11 cellular contexts compared by ENCODE assay signal in the genomic region with DNA sequence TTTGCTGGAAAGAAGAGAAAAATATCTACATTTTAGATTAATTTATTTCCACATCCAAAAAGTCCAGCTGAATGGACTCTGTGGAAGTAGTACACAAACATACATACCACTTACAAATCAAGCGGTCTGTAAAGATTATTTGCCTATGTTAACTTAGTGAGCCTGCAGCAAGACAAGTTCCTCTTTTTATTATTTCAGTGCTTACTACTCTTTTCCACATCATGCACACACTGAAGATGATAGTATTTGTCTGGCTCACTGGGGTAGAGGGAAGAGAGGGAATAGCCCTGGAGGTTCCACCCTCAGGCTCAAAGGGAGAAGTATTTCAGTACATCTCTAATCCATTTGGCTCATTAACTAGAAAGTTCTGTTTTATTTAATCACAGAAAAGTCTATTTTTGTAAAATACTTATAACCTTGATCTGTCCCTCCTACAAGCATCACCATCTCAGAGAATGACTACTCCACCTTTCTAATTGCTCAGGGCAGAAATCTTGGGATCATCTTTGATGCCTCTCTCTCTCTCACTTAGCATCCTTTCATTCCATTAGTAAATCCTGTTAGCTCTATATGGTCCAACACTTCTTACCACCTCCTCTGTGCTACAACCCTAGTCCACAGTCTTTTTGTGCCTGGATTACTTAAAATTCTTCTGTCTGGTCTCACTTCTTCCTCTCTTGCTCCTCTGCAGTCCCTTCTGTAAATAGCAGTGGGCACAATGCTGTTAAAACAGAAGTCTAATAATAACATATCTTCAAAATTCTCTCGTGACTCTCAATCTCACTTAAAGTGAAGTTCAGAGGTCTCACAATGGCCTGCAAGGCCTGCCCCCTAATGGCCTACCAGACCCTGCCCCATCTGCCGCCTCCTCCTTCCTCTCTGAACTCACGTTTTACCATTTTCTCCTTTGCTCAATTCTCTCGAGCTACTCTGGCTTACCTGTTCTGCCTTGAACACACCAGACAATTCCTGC.
DNase-seq lines count a peak whose midpoint lies in the region; ATAC-seq, FAIRE-seq and TF ChIP-seq lines count a peak whose summit lies in the region.
"Had no signal": no experiment of that assay in that cellular context is flagged by ENCODE, and none has a peak within 500 bp of the region (broad histone marks: within the 10 kb centered on the region; RNA-seq: fewer than 3 reads in every experiment).

No MANE protein-coding gene starts in this region.

- H3K9me3 ChIP-seq in left ventricle myocardium inferior (replicated peaks) (peaks cover under 1% of the 10 kb centered on the region), right cardiac atrium (ENCODE audit: control insufficient read depth, low read length) (no peaks in the 10 kb centered on the region), upper lobe of right lung (no peaks in the 10 kb centered on the region)
- H3K9me3 ChIP-seq: SJSA1 had no signal

- no peak for FAIRE-seq in GM19239 (lab: Jason Lieb, UNC)

- DNase-seq in left ventricle myocardium inferior = no peak
- DNase-seq in right cardiac atrium = no peak
- peak; percentile 13 for DNase-seq in NB4 (ENCODE audit: low read depth)
- no peak for DNase-seq in upper lobe of right lung
- no peak for DNase-seq in GM19239 (ENCODE audit: insufficient read length, low spot score)
- no peak for DNase-seq in SHP77 (lab: John Stamatoyannopoulos, UW)
- DNase-seq: activated T-cell treated with anti-CD3 and anti-CD28 coated beads, Interleukin-2, amount 50 U/mL, for 4 hours had no signal

- peaks cover 19% of the 10 kb centered on the region for H3K4me1 ChIP-seq in left ventricle myocardium inferior
- no peaks in the 10 kb centered on the region for H3K4me1 ChIP-seq in right cardiac atrium (ENCODE audit: control insufficient read depth, insufficient read depth, low read length)
- no peaks in the 10 kb centered on the region for H3K4me1 ChIP-seq in upper lobe of right lung
- H3K4me1 ChIP-seq: SJSA1 had no signal

- H3K27ac ChIP-seq in left ventricle myocardium inferior (replicated peaks) (peak overlapping the region; percentile 60), right cardiac atrium (ENCODE audit: low read length) (no peak overlapping the region), upper lobe of right lung (no peak overlapping the region)
- H3K27ac ChIP-seq: parathyroid adenoma, SJSA1 had no signal

- TF ChIP-seq CTCF in left ventricle myocardium inferior (IDR thresholded peaks at IDR 0.05; ENCODE audit: borderline replicate concordance) (no peak), NB4 (IDR thresholded peaks at IDR 0.05; ENCODE audit: low read depth, low read length) (no peak), upper lobe of right lung (IDR thresholded peaks at IDR 0.05) (no peak)

- TF ChIP-seq POLR2A in NB4 (IDR thresholded peaks at IDR 0.05; ENCODE audit: extremely low read depth, insufficient read length) = no peak

- H3K4me3 ChIP-seq in left ventricle myocardium inferior = no peak overlapping the region
- no peak overlapping the region for H3K4me3 ChIP-seq in right cardiac atrium (ENCODE audit: low read length)
- H3K4me3 ChIP-seq in NB4 (ENCODE audit: low read depth, low read length) = no peak overlapping the region
- no peak overlapping the region for H3K4me3 ChIP-seq in upper lobe of right lung
- H3K4me3 ChIP-seq: SJSA1 had no signal

- H3K27me3 ChIP-seq in left ventricle myocardium inferior (ENCODE audit: low read depth) = no peaks in the 10 kb centered on the region
- H3K27me3 ChIP-seq in right cardiac atrium (ENCODE audit: control insufficient read depth, insufficient read depth) = no peaks in the 10 kb centered on the region
- no peaks in the 10 kb centered on the region for H3K27me3 ChIP-seq in upper lobe of right lung
- H3K27me3 ChIP-seq: SJSA1 had no signal

- intact Hi-C loops in left ventricle myocardium inferior (cut with micrococcal nuclease) (no loop called here), right cardiac atrium (cut with DNase I) (no loop called here), upper lobe of right lung (cut with DNase I) (no loop called here)

- H3K36me3 ChIP-seq in left ventricle myocardium inferior (no peaks in the 10 kb centered on the region), upper lobe of right lung (no peaks in the 10 kb centered on the region)
- H3K36me3 ChIP-seq: SJSA1 had no signal

- WGBS in right cardiac atrium = 71% methylated on average over 5 of the region's 5 CpGs

- ATAC-seq in right cardiac atrium = no peak
- ATAC-seq in HG02870 (IDR thresholded peaks at IDR 0.05; ENCODE audit: unreplicated experiment) = peak; percentile 86
- peak; percentile 47 for ATAC-seq in upper lobe of right lung
- ATAC-seq in HG03097 (IDR thresholded peaks at IDR 0.05; ENCODE audit: low FRiP score, unreplicated experiment) = no peak
- ATAC-seq: activated T-cell treated with anti-CD3 and anti-CD28 coated beads, Interleukin-2, amount 50 U/mL, for 4 hours had no signal

Comparison
In these comparisons a context has a peak if more than half of its experiments do, and no peak if none do; other contexts are left out.
1. ATAC-seq: peak in HG02870 (single experiment) and upper lobe of right lung (single experiment); none in right cardiac atrium (0 of 2) and HG03097 (single experiment).